Comparison of ENCODE assay signal across 29 cellular contexts in the genomic region with DNA sequence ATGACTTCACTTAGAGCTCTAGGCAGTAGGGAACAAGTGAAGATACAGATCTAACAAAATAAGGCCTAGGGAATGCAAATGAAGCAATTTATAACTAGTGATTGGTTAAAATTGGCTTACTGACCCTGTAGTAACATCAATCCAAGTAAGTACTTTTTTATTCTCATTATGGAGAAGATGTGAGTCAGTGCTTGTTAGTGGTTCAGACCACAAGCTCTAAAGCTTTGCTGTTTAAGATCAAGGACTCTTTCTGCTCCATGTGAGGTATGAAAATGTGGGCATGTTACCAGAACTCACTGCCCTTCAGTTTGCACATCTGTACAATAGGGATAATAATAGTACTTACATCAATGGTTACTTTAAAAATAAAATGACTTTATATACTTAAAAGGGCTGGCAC.
A peak's percentile ranks its signal among the peaks of the same experiment; 100 is the strongest.
DNase-seq lines count a peak whose midpoint lies in the region; FAIRE-seq and TF ChIP-seq lines count a peak whose summit lies in the region.
"Had no signal": no experiment of that assay in that cellular context is flagged by ENCODE, and none has a peak within 500 bp of the region (broad histone marks: within the 10 kb centered on the region; RNA-seq: fewer than 3 reads in every experiment).

No MANE protein-coding gene starts in this region.

- no peak for TF ChIP-seq CTCF in mammary epithelial cell (conservative IDR thresholded peaks at IDR 0.05 in 1 of 2, IDR thresholded peaks at IDR 0.05 in 1 of 2; ENCODE audit: extremely low read depth in 1 of 2, insufficient read depth in 1 of 2, low read depth in 1 of 2, low read length in 2 of 2)
- no peak for TF ChIP-seq CTCF in breast epithelium (IDR thresholded peaks at IDR 0.05)
- TF ChIP-seq CTCF in SK-N-SH (IDR thresholded peaks at IDR 0.05), result no peak

- no peak overlapping the region for H3K4me3 ChIP-seq in mammary epithelial cell (replicated peaks in 1 of 3; ENCODE audit: insufficient read depth in 1 of 3, low read depth in 2 of 3, low read length in 3 of 3)
- H3K4me3 ChIP-seq in breast epithelium, result no peak overlapping the region
- no peak overlapping the region for H3K4me3 ChIP-seq in SK-N-SH (ENCODE audit: low read depth in 2 of 2, low read length in 1 of 2)
- H3K4me3 ChIP-seq: PC-9, prostate gland, sigmoid colon, tibial nerve had no signal

- no peaks in the 10 kb centered on the region for H3F3A ChIP-seq in SK-N-SH (replicated peaks; ENCODE audit: insufficient read depth)

- H3K27me3 ChIP-seq in mammary epithelial cell (ENCODE audit: insufficient read depth, low read length) (no peaks in the 10 kb centered on the region), breast epithelium (no peaks in the 10 kb centered on the region), SK-N-SH (ENCODE audit: insufficient read depth) (no peaks in the 10 kb centered on the region)
- H3K27me3 ChIP-seq: sigmoid colon, tibial nerve had no signal

- H3K79me2 ChIP-seq in mammary epithelial cell (ENCODE audit: insufficient read depth, low read length) (no peaks in the 10 kb centered on the region), SK-N-SH (ENCODE audit: insufficient read depth) (no peaks in the 10 kb centered on the region)

- TF ChIP-seq RAD21 in SK-N-SH (IDR thresholded peaks at IDR 0.05; ENCODE audit: low read length), result no peak

- no peaks in the 10 kb centered on the region for H3K36me3 ChIP-seq in mammary epithelial cell (ENCODE audit: insufficient read depth, low read length)
- no peaks in the 10 kb centered on the region for H3K36me3 ChIP-seq in breast epithelium
- H3K36me3 ChIP-seq in SK-N-SH (replicated peaks in 1 of 2; ENCODE audit: control insufficient read depth in 1 of 2, insufficient read depth in 2 of 2, low read length in 1 of 2), result no peaks in the 10 kb centered on the region
- H3K36me3 ChIP-seq: prostate gland, sigmoid colon, tibial nerve had no signal

- H3K4me1 ChIP-seq in mammary epithelial cell (ENCODE audit: insufficient read depth, low read length), result no peaks in the 10 kb centered on the region
- H3K4me1 ChIP-seq in breast epithelium, result no peaks in the 10 kb centered on the region
- no peaks in the 10 kb centered on the region for H3K4me1 ChIP-seq in SK-N-SH (ENCODE audit: control insufficient read depth in 1 of 2, insufficient read depth in 2 of 2, low read depth in 1 of 2, low read length in 1 of 2)
- H3K4me1 ChIP-seq: Caco-2, prostate gland, sigmoid colon, tibial nerve had no signal

- no peak overlapping the region for H3K4me2 ChIP-seq in mammary epithelial cell (ENCODE audit: insufficient read depth, low read depth, low read length)
- no peak overlapping the region for H3K4me2 ChIP-seq in SK-N-SH
- H3K4me2 ChIP-seq: PC-9 had no signal

- CTCF ChIA-PET in mammary epithelial cell (lab: Charles Lee; ENCODE audit: low non-redundant PET) (no interaction called here), SK-N-SH (lab: Yijun Ruan, JAX) (no interaction called here)

- H3K9ac ChIP-seq in mammary epithelial cell (ENCODE audit: insufficient read depth, low read length), result no peak overlapping the region
- no peak overlapping the region for H3K9ac ChIP-seq in SK-N-SH

- DNase-seq in mammary epithelial cell (peak; percentile 69), breast epithelium (ENCODE audit: low spot score in 2 of 2) (no peak), astrocyte of the hippocampus (ENCODE audit: low read depth, low spot score) (peak; percentile 25), iris pigment epithelial cell (ENCODE audit: low read depth) (peak; percentile 16), urothelium cell line (ENCODE audit: low spot score) (no peak), NCI-H2171 (lab: John Stamatoyannopoulos, UW) (no peak), KG1 (lab: John Stamatoyannopoulos, UW) (no peak), SK-N-SH (no peak)
- DNase-seq: activated gamma-delta T cell; activated naive CD8-positive, alpha-beta T cell treated with anti-CD3 and anti-CD28 coated beads, Interleukin-2, amount 10 ng/mL, durations not matched to agents 7 days and 5 days; activated T-cell treated with anti-CD3 and anti-CD28 coated beads, Interleukin-2, amount 50 U/mL, for 4 hours; Caco-2; DMS53; GDM1; midbrain; naive thymus-derived CD4-positive, alpha-beta T cell; NCI-H1105; NCI-H187 treated with DMSO at 0.1 percent for 48 hours; NCI-H524 treated with DMSO at 0.1 percent for 48 hours; nucleus accumbens; PC-9; sigmoid colon; stimulated activated CD4-positive, alpha-beta T cell treated with anti-CD3 and anti-CD28 coated beads, Interleukin-4, amount 100 ng/mL, for 24 hours; T-helper 17 cell had no signal

- dilution Hi-C loops in mammary epithelial cell (cut with HindIII; ENCODE audit: low sequenced_read_pairs), result no loop called here

- H3K27ac ChIP-seq in mammary epithelial cell (ENCODE audit: insufficient read depth, low read depth, low read length) (no peak overlapping the region), breast epithelium (no peak overlapping the region), SK-N-SH (ENCODE audit: low read depth in 2 of 2, low read length in 1 of 2) (no peak overlapping the region)
- H3K27ac ChIP-seq: 22Rv1, C4-2B, PC-9, prostate gland, sigmoid colon, tibial nerve had no signal

- no peaks in the 10 kb centered on the region for H3K9me2 ChIP-seq in SK-N-SH

- H2AFZ ChIP-seq in mammary epithelial cell (ENCODE audit: low read depth, low read length), result no peak overlapping the region
- no peak overlapping the region for H2AFZ ChIP-seq in SK-N-SH (ENCODE audit: low read depth)

- no peak for TF ChIP-seq POLR2A in breast epithelium (IDR thresholded peaks at IDR 0.05)

- H3K9me3 ChIP-seq in mammary epithelial cell (replicated peaks; ENCODE audit: insufficient read depth, low read length), result peaks cover 6% of the 10 kb centered on the region
- no peaks in the 10 kb centered on the region for H3K9me3 ChIP-seq in breast epithelium
- H3K9me3 ChIP-seq in SK-N-SH, result no peaks in the 10 kb centered on the region
- H3K9me3 ChIP-seq: Caco-2, prostate gland, sigmoid colon, tibial nerve had no signal

- POLR2A ChIA-PET in SK-N-SH (lab: Yijun Ruan, JAX), result no interaction called here

- no peak for FAIRE-seq in urothelium cell line (lab: Jason Lieb, UNC)
- FAIRE-seq: TTC549 had no signal

- in situ Hi-C loops in mammary epithelial cell (cut with MboI; ENCODE audit: low sequenced_read_pairs in 2 of 2), result no loop called here

- H4K20me1 ChIP-seq in mammary epithelial cell (ENCODE audit: insufficient read depth, low read length) (no peaks in the 10 kb centered on the region), SK-N-SH (ENCODE audit: insufficient read depth) (no peaks in the 10 kb centered on the region)

- intact Hi-C loops in mammary epithelial cell (cut with micrococcal nuclease), result no loop called here
- intact Hi-C loops in breast epithelium (cut with DNase I; ENCODE audit: low total_unique reads), result no loop called here

- no peak for TF ChIP-seq EP300 in SK-N-SH (IDR thresholded peaks at IDR 0.05; ENCODE audit: borderline replicate concordance in 1 of 2, low read depth in 1 of 2, low read length in 1 of 2)

- no TSS peak for BruUV-seq in mammary epithelial cell (replicated peaks; lab: Mats Ljungman, UMichigan)

TF ChIP-seq in SK-N-SH, 30 proteins besides CTCF, POLR2A, EP300 and RAD21:
- TF ChIP-seq JUND (IDR thresholded peaks at IDR 0.05) (no peak), GATA2 (CRISPR knock-in tag; IDR thresholded peaks at IDR 0.05) (no peak), NFIC (IDR thresholded peaks at IDR 0.05; ENCODE audit: borderline replicate concordance) (no peak), RXRA (IDR thresholded peaks at IDR 0.05; ENCODE audit: borderline replicate concordance, low read depth) (no peak)
TF ChIP-seq in SK-N-SH: peak in this region for 0.

Comparison
In these comparisons a context has a peak if more than half of its experiments do, and no peak if none do; other contexts are left out.
1. DNase-seq: peak in mammary epithelial cell (single experiment), astrocyte of the hippocampus (single experiment) and iris pigment epithelial cell (single experiment); none in breast epithelium (0 of 2), urothelium cell line (single experiment), NCI-H2171 (single experiment), KG1 (single experiment) and SK-N-SH (single experiment).